In genomic region chr22:21726650-21727049, GRCh38 we compare ENCODE assay signal across 9 cellular contexts. TPM values are rescaled to one million over a fixed set of nuclear protein-coding genes. Genes with fewer than 3 reads are reported as not detected.
DNase-seq lines count a peak whose midpoint lies in the region; ATAC-seq and TF ChIP-seq lines count a peak whose summit lies in the region.
"Had no signal": no experiment of that assay in that cellular context is flagged by ENCODE, and none has a peak within 500 bp of the region (broad histone marks: within the 10 kb centered on the region; RNA-seq: fewer than 3 reads in every experiment).

No MANE protein-coding gene starts in this region.

- peak; percentile 1 for TF ChIP-seq CTCF in AG09319 (IDR thresholded peaks at IDR 0.05; ENCODE audit: low read depth, low read length)
- TF ChIP-seq CTCF in RWPE1 (conservative IDR thresholded peaks at IDR 0.05; ENCODE audit: low read depth) = peak; percentile 18
- peak; percentile 25 for TF ChIP-seq CTCF in epithelial cell of proximal tubule (conservative IDR thresholded peaks at IDR 0.05; ENCODE audit: low read depth, low read length)

- CTCF ChIA-PET in RWPE1 (lab: Yijun Ruan, JAX) = interaction anchor here (0.5 to 1.5 kb wide), 3 partner anchors 12 to 26 kb away, joined by 3 read pairs; no protein-coding TSS in a partner anchor

- no peak overlapping the region for H3K4me3 ChIP-seq in epithelial cell of proximal tubule (ENCODE audit: low read depth, low read length)

- DNase-seq in AG09319 (ENCODE audit: extremely low read depth, low read depth) (no peak), GM19238 (ENCODE audit: insufficient read length, low spot score) (peak; percentile 36), RWPE1 (ENCODE audit: low spot score) (no peak), epithelial cell of proximal tubule (ENCODE audit: low read depth) (no peak), dedifferentiated amniotic fluid mesenchymal stem cell (ENCODE audit: extremely low spot score) (no peak), middle frontal gyrus (ENCODE audit: extremely low spot score, low spot score) (no peak)
- peak; percentile 41 for DNase-seq in stimulated activated naive CD8-positive, alpha-beta T cell treated with anti-CD3 and anti-CD28 coated beads, Interleukin-15, Interleukin-2, amounts not matched to agents 100 U/mL and 50 U/mL, for 24 hours

- no peak overlapping the region for H3K27ac ChIP-seq in RWPE1
- H3K27ac ChIP-seq: HL-60 had no signal

- ATAC-seq in stimulated activated naive CD8-positive, alpha-beta T cell treated with anti-CD3 and anti-CD28 coated beads, Interleukin-15, Interleukin-2, amounts not matched to agents 100 U/mL and 50 U/mL, for 24 hours = peak; percentile 82
- ATAC-seq in HG03159 (IDR thresholded peaks at IDR 0.05; ENCODE audit: unreplicated experiment) = no peak

- POLR2A ChIA-PET in RWPE1 (lab: Yijun Ruan, JAX; ENCODE audit: low non-redundant PET) = no interaction called here

RNA-seq across cellular contexts. Expression of gene YPEL1, which starts 8.9 kb away (rescaled TPM):
- 1.5 and 7.3 TPM in 2 replicates for total RNA-seq in epithelial cell of proximal tubule

Comparison
In these comparisons a context has a peak if more than half of its experiments do, and no peak if none do; other contexts are left out.
1. DNase-seq: peak in GM19238 (single experiment) and stimulated activated naive CD8-positive, alpha-beta T cell treated with anti-CD3 and anti-CD28 coated beads, Interleukin-15, Interleukin-2, amounts not matched to agents 100 U/mL and 50 U/mL, for 24 hours (single experiment); none in AG09319 (single experiment), RWPE1 (single experiment), epithelial cell of proximal tubule (single experiment), dedifferentiated amniotic fluid mesenchymal stem cell (single experiment) and middle frontal gyrus (single experiment).
2. Peak in every context shown above with its lines, with median percentiles within 50 percentile points of each other: CTCF ChIP-seq.